14 cellular contexts compared by ENCODE assay signal in genomic region chr17:78823282-78824046, GRCh38. TPM values are rescaled to one million over a fixed set of nuclear protein-coding genes. Genes with fewer than 3 reads are reported as not detected.
A peak's percentile ranks its signal among the peaks of the same experiment; 100 is the strongest.
DNase-seq lines count a peak whose midpoint lies in the region; ATAC-seq and TF ChIP-seq lines count a peak whose summit lies in the region.
"Had no signal": no experiment of that assay in that cellular context is flagged by ENCODE, and none has a peak within 500 bp of the region (broad histone marks: within the 10 kb centered on the region; RNA-seq: fewer than 3 reads in every experiment).

No MANE protein-coding gene starts in this region.

- peaks cover 70% of the 10 kb centered on the region for H3K36me3 ChIP-seq in A673 (ENCODE audit: insufficient read depth, low read length, poor library complexity, severe bottlenecking)

- peak overlapping the region; percentile 38 for H3K27ac Mint-ChIP-seq in activated CD4-positive, alpha-beta memory T cell treated with anti-CD3 and anti-CD28 coated beads for 36 hours
- H3K27ac Mint-ChIP-seq in glutamatergic neuron (ENCODE audit: unreplicated experiment) = peak overlapping the region; percentile 46

- H3K4me1 Mint-ChIP-seq in activated CD4-positive, alpha-beta memory T cell treated with anti-CD3 and anti-CD28 coated beads for 36 hours (ENCODE audit: low read depth) = peaks cover 41% of the 10 kb centered on the region
- H3K4me1 Mint-ChIP-seq in glutamatergic neuron (ENCODE audit: low read depth, unreplicated experiment) = peaks cover 2% of the 10 kb centered on the region

- no peaks in the 10 kb centered on the region for H3K27me3 Mint-ChIP-seq in activated CD4-positive, alpha-beta memory T cell treated with anti-CD3 and anti-CD28 coated beads for 36 hours
- H3K27me3 Mint-ChIP-seq in glutamatergic neuron (ENCODE audit: unreplicated experiment) = peaks cover 7% of the 10 kb centered on the region
- H3K27me3 Mint-ChIP-seq: activated CD4-positive, alpha-beta T cell treated with anti-CD3 and anti-CD28 coated beads, Interleukin-2, amount 10 ng/mL, durations not matched to agents 24 days and 14 days; B cell had no signal

- intact Hi-C loops in A673 (cut with micrococcal nuclease; ENCODE audit: unreplicated experiment) = no loop called here
- intact Hi-C loops in activated CD4-positive, alpha-beta memory T cell treated with anti-CD3 and anti-CD28 coated beads for 36 hours (cut with micrococcal nuclease) = no loop called here

- no peaks in the 10 kb centered on the region for H3K27me3 ChIP-seq in A673 (replicated peaks; ENCODE audit: insufficient read depth, low read depth, low read length, poor library complexity)

- H3K4me3 ChIP-seq in A673 (ENCODE audit: low read depth, low read length, poor library complexity, severe bottlenecking) = no peak overlapping the region
- H3K4me3 ChIP-seq: SK-N-MC had no signal

- peaks cover 14% of the 10 kb centered on the region for H3K4me1 ChIP-seq in A673 (ENCODE audit: insufficient read depth, low read length, poor library complexity, severe bottlenecking)

- TF ChIP-seq CTCF in A673 (conservative IDR thresholded peaks at IDR 0.05; ENCODE audit: low read depth, low read length) (peak; percentile 33; the same call in 1 of the 2 replicates), glutamatergic neuron (IDR thresholded peaks at IDR 0.05; ENCODE audit: partially characterized antibody, unreplicated experiment) (peak; percentile 24)

- CTCF ChIA-PET in A673 (lab: Charles Lee) = no interaction called here
- CTCF ChIA-PET in activated CD4-positive, alpha-beta memory T cell treated with anti-CD3 and anti-CD28 coated beads for 36 hours (lab: Charles Lee) = no interaction called here

- no peak overlapping the region for H3K4me3 Mint-ChIP-seq in activated CD4-positive, alpha-beta memory T cell treated with anti-CD3 and anti-CD28 coated beads for 36 hours
- H3K4me3 Mint-ChIP-seq in glutamatergic neuron (ENCODE audit: unreplicated experiment) = no peak overlapping the region
- H3K4me3 Mint-ChIP-seq: activated CD4-positive, alpha-beta T cell treated with anti-CD3 and anti-CD28 coated beads, Interleukin-2, amount 10 ng/mL, durations not matched to agents 24 days and 14 days; B cell had no signal

- ATAC-seq in HG03378 (IDR thresholded peaks at IDR 0.05; ENCODE audit: unreplicated experiment) = no peak
- ATAC-seq: left lobe of liver had no signal

- POLR2A ChIA-PET in A673 (lab: Charles Lee; ENCODE audit: low non-redundant PET) = no interaction called here
- POLR2A ChIA-PET in activated CD4-positive, alpha-beta memory T cell treated with anti-CD3 and anti-CD28 coated beads for 36 hours (lab: Charles Lee) = interaction anchor here (1.0 kb wide), 1 partner anchor 39 kb away, joined by 6 read pairs; no protein-coding TSS in a partner anchor

- DNase-seq in A673 (ENCODE audit: low spot score) = no peak
- peak; percentile 16 for DNase-seq in EL
- no peak for DNase-seq in activated CD4-positive, alpha-beta memory T cell treated with anti-CD3 and anti-CD28 coated beads for 36 hours
- DNase-seq in glutamatergic neuron = no peak
- DNase-seq in stimulated activated CD4-positive, alpha-beta T cell treated with anti-CD3 and anti-CD28 coated beads, Interleukin-2, amount 100 ng/mL, for 24 hours = no peak
- DNase-seq in NCI-H187 (lab: John Stamatoyannopoulos, UW) = no peak
- no peak for DNase-seq in NCI-H2107 (lab: John Stamatoyannopoulos, UW)
- DNase-seq: activated CD4-positive, alpha-beta T cell treated with anti-CD3 and anti-CD28 coated beads, Interleukin-2, amount 10 ng/mL, durations not matched to agents 24 days and 14 days; NCI-H146; NCI-H82 had no signal

- H3K36me3 Mint-ChIP-seq in activated CD4-positive, alpha-beta memory T cell treated with anti-CD3 and anti-CD28 coated beads for 36 hours = peaks cover 86% of the 10 kb centered on the region
- H3K36me3 Mint-ChIP-seq in glutamatergic neuron (ENCODE audit: unreplicated experiment) = no peaks in the 10 kb centered on the region

- no peaks in the 10 kb centered on the region for H3K9me3 ChIP-seq in A673 (ENCODE audit: low read depth, low read length, poor library complexity, severe bottlenecking)

- no TSS peak for BruUV-seq in A673 (replicated peaks; lab: Mats Ljungman, UMichigan)

- H3K9me3 Mint-ChIP-seq in activated CD4-positive, alpha-beta memory T cell treated with anti-CD3 and anti-CD28 coated beads for 36 hours = no peaks in the 10 kb centered on the region
- H3K9me3 Mint-ChIP-seq in glutamatergic neuron (ENCODE audit: unreplicated experiment) = peaks cover 1% of the 10 kb centered on the region
- H3K9me3 Mint-ChIP-seq: activated CD4-positive, alpha-beta T cell treated with anti-CD3 and anti-CD28 coated beads, Interleukin-2, amount 10 ng/mL, durations not matched to agents 24 days and 14 days had no signal

- no peak overlapping the region for H3K27ac ChIP-seq in A673 (ENCODE audit: low read depth, low read length, poor library complexity, severe bottlenecking)
- H3K27ac ChIP-seq: SK-N-MC had no signal

RNA-seq across cellular contexts. Expression of gene USP36, which starts 17.1 kb away (rescaled TPM):
- total RNA-seq in A673 (2021) = 58.4 and 74.9 TPM in 2 replicates
- 10 to 100 TPM; 71.2 to 74.3 TPM for total RNA-seq in activated CD4-positive, alpha-beta memory T cell treated with anti-CD3 and anti-CD28 coated beads for 36 hours
- 45.3 TPM for total RNA-seq in glutamatergic neuron (ENCODE audit: unreplicated experiment)

RNA-seq across cellular contexts. Expression of gene CYTH1, which starts 41.4 kb away (rescaled TPM):
- total RNA-seq in A673 (2021) = 17.9 and 24.6 TPM in 2 replicates
- total RNA-seq in activated CD4-positive, alpha-beta memory T cell treated with anti-CD3 and anti-CD28 coated beads for 36 hours = 100 to 1,000 TPM; 184 to 204 TPM
- 57.2 TPM for total RNA-seq in glutamatergic neuron (ENCODE audit: unreplicated experiment)
